Comparison of ENCODE assay signal across 21 cellular contexts in genomic region chr12:114407566-114408411, GRCh38. TPM values are rescaled to one million over a fixed set of nuclear protein-coding genes. Genes with fewer than 3 reads are reported as not detected.
A peak's percentile ranks its signal among the peaks of the same experiment; 100 is the strongest.
DNase-seq lines count a peak whose midpoint lies in the region; ATAC-seq and TF ChIP-seq lines count a peak whose summit lies in the region.
"Had no signal": no experiment of that assay in that cellular context is flagged by ENCODE, and none has a peak within 500 bp of the region (broad histone marks: within the 10 kb centered on the region; RNA-seq: fewer than 3 reads in every experiment).

No MANE protein-coding gene starts in this region.

- H3K9me3 Mint-ChIP-seq in HFFc6 = no peaks in the 10 kb centered on the region
- H3K9me3 Mint-ChIP-seq: CD4-positive, alpha-beta T cell; neural crest cell had no signal

- H3K79me2 ChIP-seq in osteoblast (ENCODE audit: insufficient read depth, low read length) = no peaks in the 10 kb centered on the region

- peak; percentile 84 for DNase-seq in ELR (ENCODE audit: low read depth)
- peak; percentile 80 for DNase-seq in HFFc6
- peak in 1 of 2 donors; percentile 54 for DNase-seq in cardiac muscle cell (ENCODE audit: low read depth in 1 of 2, low spot score in 1 of 2)
- DNase-seq in osteoblast (ENCODE audit: insufficient read length, low spot score, missing footprints) = peak; percentile 85
- DNase-seq in SHP77 (lab: John Stamatoyannopoulos, UW) = no peak
- no peak for DNase-seq in LoVo (ENCODE audit: low spot score)
- DNase-seq: activated naive CD4-positive, alpha-beta T cell treated with Interleukin-2 at 50 U/mL for 16 hours; CD4-positive, alpha-beta T cell; DMS79; effector CD4-positive, alpha-beta T cell; foreskin melanocyte; NCI-H187; NCI-H526; PC-9; WERI-Rb-1 had no signal

- H3K9me3 ChIP-seq in cardiac muscle cell (ENCODE audit: low read depth) (no peaks in the 10 kb centered on the region), osteoblast (ENCODE audit: low read depth, low read length) (no peaks in the 10 kb centered on the region)
- H3K9me3 ChIP-seq: thoracic aorta had no signal

- ATAC-seq in HG02885 (IDR thresholded peaks at IDR 0.05; ENCODE audit: poor library complexity, unreplicated experiment) = no peak

- H3K4me2 ChIP-seq in osteoblast (ENCODE audit: insufficient read depth, low read length) = no peak overlapping the region
- H3K4me2 ChIP-seq: PC-9 had no signal

- peaks cover 42% of the 10 kb centered on the region for H3K36me3 Mint-ChIP-seq in HFFc6 (ENCODE audit: low read depth)

- H3K27me3 ChIP-seq in cardiac muscle cell (peaks cover 87% of the 10 kb centered on the region), osteoblast (ENCODE audit: insufficient read depth, low read length) (peaks cover 5% of the 10 kb centered on the region)

- H3K27ac ChIP-seq in cardiac muscle cell (peak overlapping the region; percentile 93), osteoblast (ENCODE audit: low read depth, low read length) (no peak overlapping the region)
- H3K27ac ChIP-seq: PC-9, thoracic aorta, WERI-Rb-1 had no signal

- TF ChIP-seq CTCF in HFFc6 (IDR thresholded peaks at IDR 0.05) = no peak
- TF ChIP-seq CTCF in cardiac muscle cell (IDR thresholded peaks at IDR 0.05; ENCODE audit: low read depth, low read length) = no peak
- no peak for TF ChIP-seq CTCF in osteoblast (IDR thresholded peaks at IDR 0.05; ENCODE audit: extremely low read depth, low read depth, low read length)

- peak overlapping the region; percentile 99 for H3K4me3 Mint-ChIP-seq in HFFc6
- H3K4me3 Mint-ChIP-seq: CD4-positive, alpha-beta T cell; neural crest cell had no signal

- H4K20me1 ChIP-seq in osteoblast (ENCODE audit: insufficient read depth, low read length) = no peaks in the 10 kb centered on the region

- H2AFZ ChIP-seq in osteoblast (ENCODE audit: low read length) = no peak overlapping the region
- H2AFZ ChIP-seq: PC-9 had no signal

- H3K4me3 ChIP-seq in cardiac muscle cell (peak overlapping the region; percentile 97), osteoblast (ENCODE audit: insufficient read depth, low read length) (no peak overlapping the region)
- H3K4me3 ChIP-seq: PC-9 had no signal

- H3K4me1 ChIP-seq in cardiac muscle cell (ENCODE audit: low read depth) = peaks cover 22% of the 10 kb centered on the region
- H3K4me1 ChIP-seq in osteoblast (ENCODE audit: insufficient read depth, low read length) = no peaks in the 10 kb centered on the region

- peak overlapping the region; percentile 92 for H3K27ac Mint-ChIP-seq in HFFc6
- H3K27ac Mint-ChIP-seq: CD4-positive, alpha-beta T cell had no signal

- peaks cover 14% of the 10 kb centered on the region for H3K27me3 Mint-ChIP-seq in HFFc6 (ENCODE audit: insufficient read depth)

- H3K4me1 Mint-ChIP-seq in HFFc6 (ENCODE audit: low read depth) = peaks cover 32% of the 10 kb centered on the region
- H3K4me1 Mint-ChIP-seq: neural crest cell had no signal

- H3K36me3 ChIP-seq in cardiac muscle cell = no peaks in the 10 kb centered on the region
- no peaks in the 10 kb centered on the region for H3K36me3 ChIP-seq in osteoblast (ENCODE audit: insufficient read depth, low read length)
- H3K36me3 ChIP-seq: thoracic aorta, WERI-Rb-1 had no signal

RNA-seq across cellular contexts. Expression of gene TBX5, which starts 1.8 kb away (rescaled TPM):
- total RNA-seq in HFFc6 (2021; fragmentation: NEBNext Ultra II Directional; extraction: Animal tissue kit (Norgen Biotek cat#: 25700)) = 10 to 100 TPM; 20.7 to 27.8 (median 24.3) TPM
- total RNA-seq in cardiac muscle cell (108 and 109 TPM in 2 replicates), osteoblast (not detected in 2 replicates)
- 83.3 and 110 TPM in 2 replicates for polyA plus RNA-seq in cardiac muscle cell
- total RNA-seq: bronchial epithelial cell; CD4-positive, alpha-beta T cell; M059J; mesenteric fat pad; neural crest cell; PC-9 had no signal

Comparison
In these comparisons a context has a peak if more than half of its experiments do, and no peak if none do; other contexts are left out.
1. DNase-seq: peak in ELR (single experiment), HFFc6 (single experiment) and osteoblast (single experiment); none in SHP77 (0 of 2) and LoVo (single experiment).
2. RNA of gene TBX5, which starts 1.8 kb away (total RNA-seq): 108 to 109 TPM in cardiac muscle cell and 20.7 to 27.8 TPM in HFFc6; not detected in osteoblast; every median in the first group is over 10 times any median in the second.